19 cellular contexts compared by ENCODE assay signal in the genomic region with DNA sequence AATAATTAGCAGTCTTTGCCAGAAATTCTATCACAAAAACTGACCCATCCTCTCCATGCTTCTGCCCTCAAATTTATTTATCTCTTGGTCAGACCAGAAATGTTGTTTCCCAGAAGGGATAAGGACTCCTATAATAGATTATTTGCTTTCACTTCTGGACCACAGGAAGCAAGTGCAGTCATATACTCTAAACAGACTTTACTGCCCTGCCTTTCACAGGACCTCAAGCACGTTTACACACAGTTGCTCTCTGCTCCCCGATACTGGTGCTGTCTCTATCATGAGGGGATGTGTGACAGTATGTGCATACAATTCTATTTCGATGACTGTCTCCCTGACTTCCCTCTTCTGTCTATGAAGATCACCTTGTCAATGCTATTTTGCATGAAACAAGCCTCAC.
DNase-seq lines count a peak whose midpoint lies in the region; TF ChIP-seq lines count a peak whose summit lies in the region.
"Had no signal": no experiment of that assay in that cellular context is flagged by ENCODE, and none has a peak within 500 bp of the region (broad histone marks: within the 10 kb centered on the region; RNA-seq: fewer than 3 reads in every experiment).

No MANE protein-coding gene starts in this region.

- H3K4me2 ChIP-seq in neuronal stem cell (ENCODE audit: insufficient read depth, low read length, poor library complexity, severe bottlenecking) (no peak overlapping the region), H9 (ENCODE audit: insufficient read depth, insufficient read length, low read length) (no peak overlapping the region)
- H3K4me2 ChIP-seq: neural progenitor cell had no signal

- H3T11ph ChIP-seq in H9 (ENCODE audit: low read length): no peak overlapping the region

- H3K23ac ChIP-seq in neuronal stem cell (ENCODE audit: low read depth, low read length, poor library complexity) (no peak overlapping the region), H9 (ENCODE audit: insufficient read length, low read depth, low read length) (no peak overlapping the region)

- H2AK5ac ChIP-seq in neuronal stem cell (ENCODE audit: low read depth, low read length) (no peak overlapping the region), H9 (ENCODE audit: insufficient read length, low read length) (no peak overlapping the region)

- H4K20me1 ChIP-seq in H9 (ENCODE audit: control insufficient read depth, insufficient read depth, insufficient read length): no peaks in the 10 kb centered on the region

- no peak for TF ChIP-seq CTCF in left ventricle myocardium inferior (IDR thresholded peaks at IDR 0.05; ENCODE audit: borderline replicate concordance)
- TF ChIP-seq CTCF in H9 (conservative IDR thresholded peaks at IDR 0.05): no peak

- no peaks in the 10 kb centered on the region for H3K9me3 Mint-ChIP-seq in H9
- H3K9me3 Mint-ChIP-seq: activated naive CD4-positive, alpha-beta T cell treated with anti-CD3 and anti-CD28 coated beads, Interleukin-2, amount 50 U/mL, for 24 hours; activated T-cell treated with anti-CD3 and anti-CD28 coated beads, Interleukin-2, amount 50 U/mL, for 4 hours; neural progenitor cell; T-helper 1 cell treated with Interleukin-12 subunit alpha and Interleukin-12 subunit beta and Interleukin-4 antibody, amounts not matched to agents 30 μg/mL and 1 μg/mL, for 36 hours had no signal

- H2AFZ ChIP-seq in neuronal stem cell (ENCODE audit: low read length): peak overlapping the region; percentile 57
- no peak overlapping the region for H2AFZ ChIP-seq in H9 (ENCODE audit: low read length)
- H2AFZ ChIP-seq: neural progenitor cell had no signal

- H3K27me3 ChIP-seq in left ventricle myocardium inferior (ENCODE audit: low read depth) (no peaks in the 10 kb centered on the region), neuronal stem cell (ENCODE audit: control insufficient read depth in 3 of 3, insufficient read depth in 3 of 3, low read depth in 1 of 3, low read length in 3 of 3) (no peaks in the 10 kb centered on the region), H9 (ENCODE audit: insufficient read depth, low read length) (no peaks in the 10 kb centered on the region)
- H3K27me3 ChIP-seq: body of pancreas, neural progenitor cell had no signal

- peak overlapping the region; percentile 54 for H3K27ac ChIP-seq in left ventricle myocardium inferior (replicated peaks)
- H3K27ac ChIP-seq in neuronal stem cell (replicated peaks; ENCODE audit: low read length): no peak overlapping the region
- no peak overlapping the region for H3K27ac ChIP-seq in H9 (ENCODE audit: insufficient read length, low read depth, low read length)
- H3K27ac ChIP-seq: body of pancreas, neural progenitor cell had no signal

- H2BK5ac ChIP-seq in neuronal stem cell (ENCODE audit: low read length): no peak overlapping the region
- no peak overlapping the region for H2BK5ac ChIP-seq in H9 (ENCODE audit: insufficient read length, low read length)

- intact Hi-C loops in left ventricle myocardium inferior (cut with micrococcal nuclease): no loop called here

- no peaks in the 10 kb centered on the region for H3K27me3 Mint-ChIP-seq in H9 (ENCODE audit: low read depth)
- H3K27me3 Mint-ChIP-seq: activated CD4-positive, alpha-beta memory T cell treated with anti-CD3 and anti-CD28 coated beads, Interleukin-2, amount 10 ng/mL, durations not matched to agents 7 days and 5 days; activated naive CD4-positive, alpha-beta T cell treated with anti-CD3 and anti-CD28 coated beads, Interleukin-2, amount 50 U/mL, for 24 hours; stimulated activated naive CD8-positive, alpha-beta T cell treated with anti-CD3 and anti-CD28 coated beads, Interleukin-15, Interleukin-2, amounts not matched to agents 100 ng/mL and 50 ng/mL, for 24 hours had no signal

- no peak overlapping the region for H2BK120ac ChIP-seq in neuronal stem cell (ENCODE audit: low read depth, low read length)
- H2BK120ac ChIP-seq in H9 (ENCODE audit: low read depth, low read length, poor library complexity, severe bottlenecking): no peak overlapping the region

- H2BK15ac ChIP-seq in neuronal stem cell (ENCODE audit: low read length) (no peak overlapping the region), H9 (ENCODE audit: low read depth, low read length) (no peak overlapping the region)

- H3K56ac ChIP-seq in H9 (ENCODE audit: insufficient read length, low read depth, low read length): no peak overlapping the region

- H3K79me2 ChIP-seq in H9 (ENCODE audit: insufficient read depth, low read length): no peaks in the 10 kb centered on the region; the same call in 1 of the 2 replicates

- no peak overlapping the region for H2BK20ac ChIP-seq in H9 (ENCODE audit: low read depth, low read length, poor library complexity, severe bottlenecking)

- peaks cover 6% of the 10 kb centered on the region for H3K9me3 ChIP-seq in left ventricle myocardium inferior (replicated peaks)
- peaks cover 0 to 6% of the 10 kb centered on the region in 2 donors for H3K9me3 ChIP-seq in neuronal stem cell (replicated peaks in 1 of 2; ENCODE audit: control insufficient read depth in 2 of 2, insufficient read depth in 1 of 2, low read depth in 1 of 2, low read length in 2 of 2)
- no peaks in the 10 kb centered on the region for H3K9me3 ChIP-seq in H9 (ENCODE audit: control insufficient read depth, low read depth, low read length)
- H3K9me3 ChIP-seq: body of pancreas had no signal

- H3K4ac ChIP-seq in neuronal stem cell (ENCODE audit: low read length): no peak overlapping the region
- no peak overlapping the region for H3K4ac ChIP-seq in H9 (ENCODE audit: low read depth, low read length)

- WGBS in neuronal stem cell (ENCODE audit: extremely low coverage in 2 of 2, insufficient read length in 2 of 2, insufficient replicate concordance in 1 of 2), 2 donors: no CpG with 5 or more reads among the region's 3 CpGs
- no CpG with 5 or more reads among the region's 3 CpGs for WGBS in H9 (ENCODE audit: extremely low coverage, insufficient read length, low lambda C conversion rate)

- H3K27ac Mint-ChIP-seq in H9: no peak overlapping the region
- H3K27ac Mint-ChIP-seq: activated CD4-positive, alpha-beta memory T cell treated with anti-CD3 and anti-CD28 coated beads, Interleukin-2, amount 10 ng/mL, durations not matched to agents 7 days and 5 days; activated naive CD4-positive, alpha-beta T cell treated with anti-CD3 and anti-CD28 coated beads, Interleukin-2, amount 50 U/mL, for 24 hours; mesothelial cell of epicardium; neural progenitor cell; stimulated activated naive CD8-positive, alpha-beta T cell treated with anti-CD3 and anti-CD28 coated beads, Interleukin-15, Interleukin-2, amounts not matched to agents 100 ng/mL and 50 ng/mL, for 24 hours; T-helper 1 cell treated with Interleukin-12 subunit alpha and Interleukin-12 subunit beta and Interleukin-4 antibody, amounts not matched to agents 30 μg/mL and 1 μg/mL, for 36 hours had no signal

- H3K9ac ChIP-seq in neuronal stem cell (ENCODE audit: low read depth, low read length, poor library complexity): no peak overlapping the region
- no peak overlapping the region for H3K9ac ChIP-seq in H9 (ENCODE audit: extremely low read depth, insufficient read length, low read length)
- H3K9ac ChIP-seq: neural progenitor cell had no signal

- H4K5ac ChIP-seq in H9 (ENCODE audit: insufficient read length, low read depth, low read length): no peak overlapping the region

- H3K4me3 ChIP-seq in left ventricle myocardium inferior (peak overlapping the region; percentile 9), neuronal stem cell (ENCODE audit: low read length in 2 of 2) (no peak overlapping the region)
- H3K4me3 ChIP-seq: body of pancreas, neural progenitor cell had no signal

- H2BK12ac ChIP-seq in neuronal stem cell (ENCODE audit: low read length) (no peak overlapping the region), H9 (ENCODE audit: insufficient read length, low read depth, low read length) (no peak overlapping the region)

- no peaks in the 10 kb centered on the region for H3K23me2 ChIP-seq in H9 (ENCODE audit: insufficient read length, low read depth, low read length, poor library complexity, severe bottlenecking)

- H4K8ac ChIP-seq in neuronal stem cell (ENCODE audit: low read depth, low read length): no peak overlapping the region
- H4K8ac ChIP-seq in H9 (replicated peaks; ENCODE audit: insufficient read length, low read depth, low read length): no peak overlapping the region

- H3K36me3 ChIP-seq in left ventricle myocardium inferior (no peaks in the 10 kb centered on the region), neuronal stem cell (replicated peaks in 1 of 2; ENCODE audit: control insufficient read depth in 2 of 2, insufficient read depth in 2 of 2, low read length in 2 of 2) (no peaks in the 10 kb centered on the region)
- H3K36me3 ChIP-seq: neural progenitor cell had no signal

- H4K91ac ChIP-seq in neuronal stem cell (ENCODE audit: low read depth, low read length, poor library complexity) (no peak overlapping the region), H9 (ENCODE audit: insufficient read length, low read depth, low read length) (no peak overlapping the region)

- H3K36me3 Mint-ChIP-seq in H9 (ENCODE audit: insufficient read depth in 1 of 3, low read depth in 3 of 3): no peaks in the 10 kb centered on the region; a peak in 1 of 7 replicates
- H3K36me3 Mint-ChIP-seq: activated naive CD4-positive, alpha-beta T cell treated with anti-CD3 and anti-CD28 coated beads, Interleukin-2, amount 50 U/mL, for 24 hours; mesothelial cell of epicardium; neural progenitor cell had no signal

- H3K18ac ChIP-seq in neuronal stem cell (ENCODE audit: low read length) (no peak overlapping the region), H9 (ENCODE audit: insufficient read length, low read depth, low read length) (no peak overlapping the region)

- no peak overlapping the region for H3K14ac ChIP-seq in neuronal stem cell (ENCODE audit: low read length)
- H3K14ac ChIP-seq in H9 (ENCODE audit: insufficient read depth, low read length): no peak overlapping the region

- H3K79me1 ChIP-seq in neuronal stem cell (ENCODE audit: low read depth, low read length): no peaks in the 10 kb centered on the region
- H3K79me1 ChIP-seq in H9 (ENCODE audit: insufficient read depth, low read depth, low read length, poor library complexity, severe bottlenecking): no peaks in the 10 kb centered on the region

- DNase-seq in EH (ENCODE audit: low read depth): peak; percentile 28
- DNase-seq in NCI-H526 (lab: John Stamatoyannopoulos, UW): peak; percentile 66 to 76
- DNase-seq in left ventricle myocardium inferior: no peak
- no peak for DNase-seq in neuronal stem cell (ENCODE audit: low spot score)
- DNase-seq in H9: no peak
- DNase-seq in UCSD-AML1 (lab: John Stamatoyannopoulos, UW; ENCODE audit: unreplicated experiment): no peak
- no peak for DNase-seq in NCI-H524 (lab: John Stamatoyannopoulos, UW)
- DNase-seq: activated CD4-positive, alpha-beta memory T cell treated with anti-CD3 and anti-CD28 coated beads, Interleukin-2, amount 10 ng/mL, durations not matched to agents 7 days and 5 days; activated T-cell treated with anti-CD3 and anti-CD28 coated beads, Interleukin-2, amount 50 U/mL, for 4 hours; body of pancreas; GOT3; NCI-H187; NCI-H345; retina had no signal

- H3K4me3 Mint-ChIP-seq in H9: no peak overlapping the region
- H3K4me3 Mint-ChIP-seq: activated CD4-positive, alpha-beta memory T cell treated with anti-CD3 and anti-CD28 coated beads, Interleukin-2, amount 10 ng/mL, durations not matched to agents 7 days and 5 days; activated naive CD4-positive, alpha-beta T cell treated with anti-CD3 and anti-CD28 coated beads, Interleukin-2, amount 50 U/mL, for 24 hours; activated T-cell treated with anti-CD3 and anti-CD28 coated beads, Interleukin-2, amount 50 U/mL, for 4 hours; mesothelial cell of epicardium; neural progenitor cell; stimulated activated naive CD8-positive, alpha-beta T cell treated with anti-CD3 and anti-CD28 coated beads, Interleukin-15, Interleukin-2, amounts not matched to agents 100 ng/mL and 50 ng/mL, for 24 hours; T-helper 1 cell treated with Interleukin-12 subunit alpha and Interleukin-12 subunit beta and Interleukin-4 antibody, amounts not matched to agents 30 μg/mL and 1 μg/mL, for 36 hours had no signal

- peaks cover 5 to 13% of the 10 kb centered on the region in 2 experiments for H3K4me1 Mint-ChIP-seq in H9
- H3K4me1 Mint-ChIP-seq: activated CD4-positive, alpha-beta memory T cell treated with anti-CD3 and anti-CD28 coated beads, Interleukin-2, amount 10 ng/mL, durations not matched to agents 7 days and 5 days; neural progenitor cell had no signal

- H3K4me1 ChIP-seq in left ventricle myocardium inferior (peaks cover 62% of the 10 kb centered on the region), neuronal stem cell (ENCODE audit: control insufficient read depth in 2 of 2, insufficient read depth in 1 of 2, low read depth in 1 of 2, low read length in 2 of 2) (no peaks in the 10 kb centered on the region), H9 (ENCODE audit: insufficient read depth, low read length) (no peaks in the 10 kb centered on the region; the same call in 1 of the 2 replicates)
- H3K4me1 ChIP-seq: body of pancreas, neural progenitor cell had no signal

Comparison
In these comparisons a context has a peak if more than half of its experiments do, and no peak if none do; other contexts are left out.
1. DNase-seq: peak in EH (single experiment) and NCI-H526 (2 of 2); none in left ventricle myocardium inferior (single experiment), neuronal stem cell (single experiment), H9 (single experiment), UCSD-AML1 (single experiment) and NCI-H524 (0 of 2).